ENCODE assay signal across 12 cellular contexts in the genomic region with DNA sequence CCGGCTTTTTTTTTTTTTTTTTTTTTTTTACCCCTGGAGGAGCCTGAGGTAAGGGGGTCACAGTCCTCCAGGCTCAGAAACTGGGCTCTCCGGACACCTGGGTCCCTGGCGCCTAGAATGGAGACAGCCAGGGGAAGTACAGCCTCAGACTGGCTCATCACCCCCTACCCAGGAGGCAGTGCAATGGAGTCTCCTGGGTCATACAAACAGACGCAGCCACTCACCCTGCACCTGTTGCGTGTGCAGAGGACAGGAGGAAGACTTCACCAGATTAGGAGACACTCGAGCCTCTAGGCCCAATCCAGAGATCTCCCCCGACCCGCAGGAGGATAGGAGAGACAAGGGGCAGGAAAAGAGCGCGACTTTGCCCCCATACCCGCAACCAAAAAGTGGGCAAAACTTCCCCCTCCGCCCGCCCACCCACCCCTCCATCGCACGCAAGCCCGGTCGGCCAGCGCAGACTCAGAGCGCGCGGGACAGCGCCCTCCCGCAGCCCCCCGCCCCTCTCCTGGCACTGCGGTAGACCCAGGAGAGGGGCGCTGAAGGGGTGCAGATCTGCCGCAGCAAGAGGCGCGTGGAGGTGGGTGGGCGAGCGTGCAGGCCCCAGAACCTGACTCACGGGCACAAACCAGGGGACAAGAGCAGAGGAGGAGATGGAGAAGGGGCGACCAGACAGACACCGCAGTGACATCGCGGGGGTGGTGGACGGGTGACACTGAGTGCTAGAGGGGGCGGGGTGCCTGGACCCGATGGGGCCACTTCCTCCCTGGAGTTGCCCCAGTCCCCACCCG. TPM values are rescaled to one million over a fixed set of nuclear protein-coding genes. Genes with fewer than 3 reads are reported as not detected.
A peak's percentile ranks its signal among the peaks of the same experiment; 100 is the strongest.
DNase-seq lines count a peak whose midpoint lies in the region; ATAC-seq and TF ChIP-seq lines count a peak whose summit lies in the region.
"Had no signal": no experiment of that assay in that cellular context is flagged by ENCODE, and none has a peak within 500 bp of the region (broad histone marks: within the 10 kb centered on the region; RNA-seq: fewer than 3 reads in every experiment).

No MANE protein-coding gene starts in this region.

- no peak for TF ChIP-seq EP300 in suprapubic skin (IDR thresholded peaks at IDR 0.05)

- peaks cover 17% of the 10 kb centered on the region for H3K4me1 Mint-ChIP-seq in activated T-cell treated with anti-CD3 and anti-CD28 coated beads, Interleukin-2, amount 50 U/mL, for 72 hours (ENCODE audit: low read depth)
- H3K4me1 Mint-ChIP-seq in activated CD8-positive, alpha-beta T cell treated with anti-CD3 and anti-CD28 coated beads for 36 hours (ENCODE audit: low read depth): peaks cover 10% of the 10 kb centered on the region

- POLR2A ChIA-PET in activated CD8-positive, alpha-beta T cell treated with anti-CD3 and anti-CD28 coated beads for 36 hours (lab: Charles Lee): no interaction called here

- H3K4me3 ChIP-seq in suprapubic skin: peak overlapping the region; percentile 55

- peaks cover 72% of the 10 kb centered on the region for H3K27me3 Mint-ChIP-seq in activated T-cell treated with anti-CD3 and anti-CD28 coated beads, Interleukin-2, amount 50 U/mL, for 72 hours (ENCODE audit: low read depth)
- H3K27me3 Mint-ChIP-seq in activated CD8-positive, alpha-beta T cell treated with anti-CD3 and anti-CD28 coated beads for 36 hours: peaks cover 44% of the 10 kb centered on the region

- intact Hi-C loops in activated CD8-positive, alpha-beta T cell treated with anti-CD3 and anti-CD28 coated beads for 36 hours (cut with micrococcal nuclease): no loop called here

- peak; percentile 8 to 30 for DNase-seq in activated T-cell treated with anti-CD3 and anti-CD28 coated beads, Interleukin-2, amount 50 U/mL, for 72 hours
- DNase-seq in activated T-cell treated with anti-CD3 and anti-CD28 coated beads, Interleukin-2, amount 50 U/mL, for 1 hour: no peak
- peak; percentile 34 for DNase-seq in activated CD8-positive, alpha-beta T cell treated with anti-CD3 and anti-CD28 coated beads for 36 hours
- DNase-seq in left kidney (ENCODE audit: low read depth, low spot score) (peak; percentile 44), suprapubic skin (ENCODE audit: low spot score in 2 of 2) (no peak)
- DNase-seq: AML-193, occipital lobe had no signal

- ATAC-seq in activated T-cell treated with anti-CD3 and anti-CD28 coated beads, Interleukin-2, amount 50 U/mL, for 72 hours (replicated peaks in 1 of 2): no peak
- no peak for ATAC-seq in activated CD8-positive, alpha-beta T cell treated with anti-CD3 and anti-CD28 coated beads for 36 hours
- ATAC-seq in HG02970 (IDR thresholded peaks at IDR 0.05; ENCODE audit: low FRiP score, unreplicated experiment) (no peak), GM18520 (IDR thresholded peaks at IDR 0.05; ENCODE audit: unreplicated experiment) (no peak), HG03025 (IDR thresholded peaks at IDR 0.05; ENCODE audit: low FRiP score, unreplicated experiment) (no peak)

- H3K9me3 Mint-ChIP-seq in activated T-cell treated with anti-CD3 and anti-CD28 coated beads, Interleukin-2, amount 50 U/mL, for 72 hours: no peaks in the 10 kb centered on the region
- H3K9me3 Mint-ChIP-seq in activated CD8-positive, alpha-beta T cell treated with anti-CD3 and anti-CD28 coated beads for 36 hours: no peaks in the 10 kb centered on the region

- H3K4me1 ChIP-seq in suprapubic skin: peaks cover 33% of the 10 kb centered on the region

- no peaks in the 10 kb centered on the region for H3K36me3 Mint-ChIP-seq in activated T-cell treated with anti-CD3 and anti-CD28 coated beads, Interleukin-2, amount 50 U/mL, for 72 hours (ENCODE audit: insufficient read depth in 2 of 2)
- no peaks in the 10 kb centered on the region for H3K36me3 Mint-ChIP-seq in activated CD8-positive, alpha-beta T cell treated with anti-CD3 and anti-CD28 coated beads for 36 hours (ENCODE audit: low read depth)

- no peak overlapping the region for H3K27ac Mint-ChIP-seq in activated T-cell treated with anti-CD3 and anti-CD28 coated beads, Interleukin-2, amount 50 U/mL, for 72 hours
- H3K27ac Mint-ChIP-seq in activated CD8-positive, alpha-beta T cell treated with anti-CD3 and anti-CD28 coated beads for 36 hours: no peak overlapping the region

- peaks cover 61% of the 10 kb centered on the region for H3K27me3 ChIP-seq in suprapubic skin

- no peak for TF ChIP-seq CTCF in activated CD8-positive, alpha-beta T cell treated with anti-CD3 and anti-CD28 coated beads for 36 hours (IDR thresholded peaks at IDR 0.05)
- TF ChIP-seq CTCF in suprapubic skin (IDR thresholded peaks at IDR 0.05): no peak

- H3K4me3 Mint-ChIP-seq in activated T-cell treated with anti-CD3 and anti-CD28 coated beads, Interleukin-2, amount 50 U/mL, for 72 hours: peak overlapping the region; percentile 72 to 84
- H3K4me3 Mint-ChIP-seq in activated CD8-positive, alpha-beta T cell treated with anti-CD3 and anti-CD28 coated beads for 36 hours: no peak overlapping the region

- CTCF ChIA-PET in activated CD8-positive, alpha-beta T cell treated with anti-CD3 and anti-CD28 coated beads for 36 hours (lab: Charles Lee): interaction anchor here (0.6 to 4.7 kb wide), 2 partner anchors 67 to 103 kb away, joined by 3 to 48 read pairs; no protein-coding TSS in a partner anchor

- H3K27ac ChIP-seq in suprapubic skin: no peak overlapping the region
- H3K27ac ChIP-seq: gastroesophageal sphincter had no signal

- no peaks in the 10 kb centered on the region for H3K36me3 ChIP-seq in suprapubic skin
- H3K36me3 ChIP-seq: gastroesophageal sphincter had no signal

- TF ChIP-seq POLR2A in suprapubic skin (IDR thresholded peaks at IDR 0.05): no peak

- WGBS in suprapubic skin: 19% methylated on average over 18 of the region's 40 CpGs

- H3K9me3 ChIP-seq in suprapubic skin: no peaks in the 10 kb centered on the region
- H3K9me3 ChIP-seq: gastroesophageal sphincter had no signal

RNA-seq across cellular contexts. Expression of a gene that starts 0.9 kb away (rescaled TPM):
- total RNA-seq in activated T-cell treated with anti-CD3 and anti-CD28 coated beads, Interleukin-2, amount 50 U/mL, for 72 hours: under 1 TPM; 0.17 to 0.21 TPM
- total RNA-seq in activated CD8-positive, alpha-beta T cell treated with anti-CD3 and anti-CD28 coated beads for 36 hours: under 1 TPM; 0.07 to 0.09 TPM
- total RNA-seq in suprapubic skin: 1 to 10 TPM; 1.0 to 9.3 (median 1.2) TPM

RNA-seq across cellular contexts. Expression of a gene that starts 21.4 kb away (rescaled TPM):
- total RNA-seq in activated T-cell treated with anti-CD3 and anti-CD28 coated beads, Interleukin-2, amount 50 U/mL, for 72 hours: not detected
- total RNA-seq in activated CD8-positive, alpha-beta T cell treated with anti-CD3 and anti-CD28 coated beads for 36 hours: not detected
- total RNA-seq in suprapubic skin: not detected
- total RNA-seq: gastroesophageal sphincter, NCI-H460, occipital lobe had no signal

RNA-seq across cellular contexts. Expression of a gene that starts 44.9 kb away (rescaled TPM):
- 1,000 to 10,000 TPM; 2,404 to 2,458 TPM for total RNA-seq in activated T-cell treated with anti-CD3 and anti-CD28 coated beads, Interleukin-2, amount 50 U/mL, for 72 hours
- total RNA-seq in activated CD8-positive, alpha-beta T cell treated with anti-CD3 and anti-CD28 coated beads for 36 hours: 100 to 1,000 TPM; 924 to 930 TPM
- 100 to 1,000 TPM; 238 to 471 (median 430) TPM for total RNA-seq in suprapubic skin

RNA-seq across cellular contexts. Expression of a gene that starts 53.0 kb away (rescaled TPM):
- total RNA-seq in activated T-cell treated with anti-CD3 and anti-CD28 coated beads, Interleukin-2, amount 50 U/mL, for 72 hours: under 1 TPM; 0.86 to 0.99 TPM
- 1 to 10 TPM; 1.5 to 1.8 TPM for total RNA-seq in activated CD8-positive, alpha-beta T cell treated with anti-CD3 and anti-CD28 coated beads for 36 hours
- total RNA-seq in suprapubic skin: 1,000 to 10,000 TPM; 1,107 to 2,369 (median 1,992) TPM

Comparison
In these comparisons a context has a peak if more than half of its experiments do, and no peak if none do; other contexts are left out.
1. DNase-seq: peak in activated T-cell treated with anti-CD3 and anti-CD28 coated beads, Interleukin-2, amount 50 U/mL, for 72 hours (2 of 2), activated CD8-positive, alpha-beta T cell treated with anti-CD3 and anti-CD28 coated beads for 36 hours (single experiment) and left kidney (single experiment); none in activated T-cell treated with anti-CD3 and anti-CD28 coated beads, Interleukin-2, amount 50 U/mL, for 1 hour (single experiment) and suprapubic skin (0 of 2).